ENCODE assay signal across 1 cellular context in genomic region chr16:80319181-80319580, GRCh38.
TF ChIP-seq lines count a peak whose summit lies in the region.

No MANE protein-coding gene starts in this region.

TF ChIP-seq in GM23338, 12 proteins besides CTCF, POLR2A, EP300 and RAD21 (continued from another document):
- no peak for TF ChIP-seq ZNF462 (CRISPR knock-in tag; IDR thresholded peaks at IDR 0.05)
- no peak for TF ChIP-seq POLR2AphosphoS5 (IDR thresholded peaks at IDR 0.05; ENCODE audit: low read depth)
- no peak for TF ChIP-seq ZNF114 (CRISPR knock-in tag; IDR thresholded peaks at IDR 0.05)
- no peak for TF ChIP-seq STAT1 (IDR thresholded peaks at IDR 0.05; ENCODE audit: unreplicated experiment)
- no peak for TF ChIP-seq NANOG (IDR thresholded peaks at IDR 0.05; ENCODE audit: borderline replicate concordance)
- no peak for TF ChIP-seq ZNF331 (CRISPR knock-in tag; IDR thresholded peaks at IDR 0.05; ENCODE audit: low read depth)
